Comparison of ENCODE assay signal across 9 cellular contexts in genomic region chr22:41501209-41501608, GRCh38. TPM values are rescaled to one million over a fixed set of nuclear protein-coding genes. Genes with fewer than 3 reads are reported as not detected.
A peak's percentile ranks its signal among the peaks of the same experiment; 100 is the strongest.
DNase-seq lines count a peak whose midpoint lies in the region; ATAC-seq and TF ChIP-seq lines count a peak whose summit lies in the region.
"Had no signal": no experiment of that assay in that cellular context is flagged by ENCODE, and none has a peak within 500 bp of the region (broad histone marks: within the 10 kb centered on the region; RNA-seq: fewer than 3 reads in every experiment).

No MANE protein-coding gene starts in this region.

- H3K4me3 ChIP-seq in GM12864 (ENCODE audit: low read depth, low read length) (no peak overlapping the region), neural cell (ENCODE audit: low read length) (no peak overlapping the region)
- H3K4me3 ChIP-seq: prostate gland had no signal

- no peaks in the 10 kb centered on the region for H3K36me3 ChIP-seq in neural cell (ENCODE audit: insufficient read depth, low read length)
- H3K36me3 ChIP-seq: prostate gland had no signal

- no peaks in the 10 kb centered on the region for H3K27me3 ChIP-seq in neural cell (ENCODE audit: insufficient read depth, low read depth, low read length)

- no peaks in the 10 kb centered on the region for H3K9me3 ChIP-seq in neural cell (ENCODE audit: low read length)
- H3K9me3 ChIP-seq: prostate gland had no signal

- no peaks in the 10 kb centered on the region for H4K20me1 ChIP-seq in neural cell (ENCODE audit: insufficient read depth)

- H3K79me2 ChIP-seq in neural cell (replicated peaks; ENCODE audit: insufficient read depth, low read length), result no peaks in the 10 kb centered on the region

- H3K27ac ChIP-seq in neural cell (ENCODE audit: low read length), result no peak overlapping the region
- H3K27ac ChIP-seq: prostate gland had no signal

- H3K4me1 Mint-ChIP-seq in brain, result no peaks in the 10 kb centered on the region
- no peaks in the 10 kb centered on the region for H3K4me1 Mint-ChIP-seq in activated T-helper 2 cell treated with anti-CD3 and anti-CD28 coated beads, Interferon-gamma antibody, Interleukin-2, Interleukin-4, amounts not matched to agents 10 μg/mL and 5 μg/mL and 100 μg/mL, durations not matched to agents 14 hours and 24 hours and 36 hours (ENCODE audit: low read depth)

- H3K4me2 ChIP-seq in neural cell (ENCODE audit: low read length), result no peak overlapping the region

- no peak for ATAC-seq in GM18870 (IDR thresholded peaks at IDR 0.05; ENCODE audit: unreplicated experiment)

- H3K9me3 Mint-ChIP-seq in brain, result no peaks in the 10 kb centered on the region
- H3K9me3 Mint-ChIP-seq in activated T-helper 2 cell treated with anti-CD3 and anti-CD28 coated beads, Interferon-gamma antibody, Interleukin-2, Interleukin-4, amounts not matched to agents 10 μg/mL and 5 μg/mL and 100 μg/mL, durations not matched to agents 14 hours and 24 hours and 36 hours, result no peaks in the 10 kb centered on the region

- H2AFZ ChIP-seq in neural cell (ENCODE audit: low read depth, low read length), result no peak overlapping the region

- intact Hi-C loops in activated T-helper 2 cell treated with anti-CD3 and anti-CD28 coated beads, Interferon-gamma antibody, Interleukin-2, Interleukin-4, amounts not matched to agents 10 μg/mL and 5 μg/mL and 100 μg/mL, durations not matched to agents 14 hours and 24 hours and 36 hours (cut with micrococcal nuclease), result no loop called here

- DNase-seq in GM12864 (ENCODE audit: low read depth) (no peak), LHCN-M2 (ENCODE audit: low read depth) (peak; percentile 21), NCI-H2107 (lab: John Stamatoyannopoulos, UW) (no peak), HT-29 (ENCODE audit: low spot score) (no peak)
- DNase-seq in activated T-helper 2 cell treated with anti-CD3 and anti-CD28 coated beads, Interferon-gamma antibody, Interleukin-2, Interleukin-4, amounts not matched to agents 10 μg/mL and 5 μg/mL and 100 μg/mL, durations not matched to agents 14 hours and 24 hours and 36 hours (ENCODE audit: low spot score), result no peak

- no peak for TF ChIP-seq EP300 in neural cell (conservative IDR thresholded peaks at IDR 0.05; ENCODE audit: poor library complexity, severe bottlenecking)

- H3K27ac Mint-ChIP-seq in brain, result peak overlapping the region; percentile 72 to 85 (median 78)
- H3K27ac Mint-ChIP-seq in activated T-helper 2 cell treated with anti-CD3 and anti-CD28 coated beads, Interferon-gamma antibody, Interleukin-2, Interleukin-4, amounts not matched to agents 10 μg/mL and 5 μg/mL and 100 μg/mL, durations not matched to agents 14 hours and 24 hours and 36 hours, result no peak overlapping the region

- H3K9me2 ChIP-seq in neural cell (ENCODE audit: insufficient read depth, low read length), result no peaks in the 10 kb centered on the region

- H3F3A ChIP-seq in neural cell (ENCODE audit: insufficient read depth, low read length, poor library complexity, severe bottlenecking), result no peaks in the 10 kb centered on the region

- peaks cover 45% of the 10 kb centered on the region for H3K36me3 Mint-ChIP-seq in brain
- peaks cover 21% of the 10 kb centered on the region for H3K36me3 Mint-ChIP-seq in activated T-helper 2 cell treated with anti-CD3 and anti-CD28 coated beads, Interferon-gamma antibody, Interleukin-2, Interleukin-4, amounts not matched to agents 10 μg/mL and 5 μg/mL and 100 μg/mL, durations not matched to agents 14 hours and 24 hours and 36 hours (ENCODE audit: low read depth)

- TF ChIP-seq CTCF in GM12864 (IDR thresholded peaks at IDR 0.05; ENCODE audit: low read depth, low read length, missing control alignments), result peak; percentile 62
- TF ChIP-seq CTCF in brain (conservative IDR thresholded peaks at IDR 0.05), result peak; percentile 14 to 55
- TF ChIP-seq CTCF in neural cell (IDR thresholded peaks at IDR 0.05; ENCODE audit: poor library complexity, severe bottlenecking), result peak; percentile 56

- H3K9ac ChIP-seq in neural cell (ENCODE audit: low read length), result no peak overlapping the region

- H3K4me3 Mint-ChIP-seq in brain, result no peak overlapping the region
- no peak overlapping the region for H3K4me3 Mint-ChIP-seq in activated T-helper 2 cell treated with anti-CD3 and anti-CD28 coated beads, Interferon-gamma antibody, Interleukin-2, Interleukin-4, amounts not matched to agents 10 μg/mL and 5 μg/mL and 100 μg/mL, durations not matched to agents 14 hours and 24 hours and 36 hours (ENCODE audit: low read depth)

- H3K27me3 Mint-ChIP-seq in brain, result no peaks in the 10 kb centered on the region
- no peaks in the 10 kb centered on the region for H3K27me3 Mint-ChIP-seq in activated T-helper 2 cell treated with anti-CD3 and anti-CD28 coated beads, Interferon-gamma antibody, Interleukin-2, Interleukin-4, amounts not matched to agents 10 μg/mL and 5 μg/mL and 100 μg/mL, durations not matched to agents 14 hours and 24 hours and 36 hours (ENCODE audit: low read depth)

- peak; percentile 60 for TF ChIP-seq RAD21 in neural cell (conservative IDR thresholded peaks at IDR 0.05)

TF ChIP-seq in neural cell, 6 proteins besides CTCF, POLR2A, EP300 and RAD21:
- TF ChIP-seq TAF1 (IDR thresholded peaks at IDR 0.05; ENCODE audit: low read depth), result no peak
- peak; percentile 58 for TF ChIP-seq SMC3 (conservative IDR thresholded peaks at IDR 0.05; ENCODE audit: poor library complexity)
TF ChIP-seq in neural cell: peak in this region for 1.

RNA-seq across cellular contexts. Expression of gene ACO2, which starts 32.3 kb away (rescaled TPM):
- 61.2 and 64.4 TPM in 2 replicates for total RNA-seq in LHCN-M2 (2014; rRNA removed)
- 76.4 TPM for polyA plus RNA-seq in LHCN-M2 (2012)
- polyA plus RNA-seq in brain (ENCODE audit: insufficient read depth, low read depth, low replicate concordance) (234 TPM), neural cell (72.3 and 88.2 TPM in 2 replicates)
- 110 TPM in 2 replicates for polyA minus RNA-seq in neural cell
- total RNA-seq in activated T-helper 2 cell treated with anti-CD3 and anti-CD28 coated beads, Interferon-gamma antibody, Interleukin-2, Interleukin-4, amounts not matched to agents 10 μg/mL and 5 μg/mL and 100 μg/mL, durations not matched to agents 14 hours and 24 hours and 36 hours, result 94.1 and 96.1 TPM in 2 replicates
- 48.3 and 52.1 TPM in 2 replicates for total RNA-seq in HT-29 (2014; rRNA removed; shearing (Covaris generic))

RNA-seq across cellular contexts. Expression of gene PHF5A, which starts 32.7 kb away (rescaled TPM):
- total RNA-seq in LHCN-M2 (2014; rRNA removed), result 71.5 and 80.7 TPM in 2 replicates
- 51.6 TPM for polyA plus RNA-seq in LHCN-M2 (2012)
- polyA plus RNA-seq in brain (ENCODE audit: insufficient read depth, low read depth, low replicate concordance) (42.8 TPM), neural cell (148 and 153 TPM in 2 replicates)
- polyA minus RNA-seq in neural cell, result 66.7 and 76.3 TPM in 2 replicates
- 72.1 and 74.3 TPM in 2 replicates for total RNA-seq in activated T-helper 2 cell treated with anti-CD3 and anti-CD28 coated beads, Interferon-gamma antibody, Interleukin-2, Interleukin-4, amounts not matched to agents 10 μg/mL and 5 μg/mL and 100 μg/mL, durations not matched to agents 14 hours and 24 hours and 36 hours
- total RNA-seq in HT-29 (2014; rRNA removed; shearing (Covaris generic)), result 64.1 and 69.5 TPM in 2 replicates

RNA-seq across cellular contexts. Expression of gene POLR3H, which starts 43.1 kb away (rescaled TPM):
- 20.0 and 20.6 TPM in 2 replicates for total RNA-seq in LHCN-M2 (2014; rRNA removed)
- 41.7 TPM for polyA plus RNA-seq in LHCN-M2 (2012)
- polyA plus RNA-seq in brain (ENCODE audit: insufficient read depth, low read depth, low replicate concordance) (39.3 TPM), neural cell (28.0 and 35.8 TPM in 2 replicates)
- 25.8 and 27.0 TPM in 2 replicates for polyA minus RNA-seq in neural cell
- 28.6 and 33.2 TPM in 2 replicates for total RNA-seq in activated T-helper 2 cell treated with anti-CD3 and anti-CD28 coated beads, Interferon-gamma antibody, Interleukin-2, Interleukin-4, amounts not matched to agents 10 μg/mL and 5 μg/mL and 100 μg/mL, durations not matched to agents 14 hours and 24 hours and 36 hours
- 27.7 and 32.5 TPM in 2 replicates for total RNA-seq in HT-29 (2014; rRNA removed; shearing (Covaris generic))

RNA-seq across cellular contexts. Expression of gene TOB2, which starts 54.6 kb away (rescaled TPM):
- total RNA-seq in LHCN-M2 (2014; rRNA removed), result 17.8 and 22.9 TPM in 2 replicates
- 17.6 TPM for polyA plus RNA-seq in LHCN-M2 (2012)
- polyA plus RNA-seq in brain (ENCODE audit: insufficient read depth, low read depth, low replicate concordance) (34.4 TPM), neural cell (8.2 and 9.1 TPM in 2 replicates)
- polyA minus RNA-seq in neural cell, result 17.4 and 21.2 TPM in 2 replicates
- total RNA-seq in activated T-helper 2 cell treated with anti-CD3 and anti-CD28 coated beads, Interferon-gamma antibody, Interleukin-2, Interleukin-4, amounts not matched to agents 10 μg/mL and 5 μg/mL and 100 μg/mL, durations not matched to agents 14 hours and 24 hours and 36 hours, result 41.2 and 44.2 TPM in 2 replicates
- 25.1 and 26.6 TPM in 2 replicates for total RNA-seq in HT-29 (2014; rRNA removed; shearing (Covaris generic))

RNA-seq across cellular contexts. Expression of gene CSDC2, which starts 59.6 kb away (rescaled TPM):
- total RNA-seq in LHCN-M2 (2014; rRNA removed), result 0.77 and 0.92 TPM in 2 replicates
- 12.5 TPM for polyA plus RNA-seq in LHCN-M2 (2012)
- polyA plus RNA-seq in brain (ENCODE audit: insufficient read depth, low read depth, low replicate concordance), result 9.6 TPM
- 7.1 and 10.3 TPM in 2 replicates for polyA plus RNA-seq in neural cell
- polyA minus RNA-seq in neural cell, result 6.3 and 7.8 TPM in 2 replicates
- not detected in 2 replicates for total RNA-seq in activated T-helper 2 cell treated with anti-CD3 and anti-CD28 coated beads, Interferon-gamma antibody, Interleukin-2, Interleukin-4, amounts not matched to agents 10 μg/mL and 5 μg/mL and 100 μg/mL, durations not matched to agents 14 hours and 24 hours and 36 hours
- not detected in 2 replicates for total RNA-seq in HT-29 (2014; rRNA removed; shearing (Covaris generic))
